ENCODE assay signal across 17 cellular contexts in genomic region chr9:105647595-105648349, GRCh38. TPM values are rescaled to one million over a fixed set of nuclear protein-coding genes. Genes with fewer than 3 reads are reported as not detected.
DNase-seq lines count a peak whose midpoint lies in the region; ATAC-seq and TF ChIP-seq lines count a peak whose summit lies in the region.
"Had no signal": no experiment of that assay in that cellular context is flagged by ENCODE, and none has a peak within 500 bp of the region (broad histone marks: within the 10 kb centered on the region; RNA-seq: fewer than 3 reads in every experiment).

No MANE protein-coding gene starts in this region.

- H3K27ac Mint-ChIP-seq in H9: peak overlapping the region in 1 of 3 experiments; percentile 86; a peak in 2 of 7 replicates
- H3K27ac Mint-ChIP-seq in activated naive CD8-positive, alpha-beta T cell treated with anti-CD3 and anti-CD28 coated beads for 36 hours: no peak overlapping the region
- H3K27ac Mint-ChIP-seq in stimulated activated naive B cell treated with anti-CD40 and anti-IgM and Interleukin-4, amounts not matched to agents 10 μg/mL and 1 μg/mL and 100 μg/mL, for 72 hours: no peak overlapping the region
- H3K27ac Mint-ChIP-seq: activated T-helper 1 cell treated with anti-CD3 and anti-CD28 coated beads, Interleukin-12 subunit alpha, Interleukin-12 subunit beta, Interleukin-2, Interleukin-4 antibody, amounts not matched to agents 30 ng/mL and 10 ng/mL and 1 ng/mL, durations not matched to agents 14 hours and 24 hours and 36 hours; T-helper 2 cell treated with Interferon-gamma antibody and Interleukin-4, amounts not matched to agents 5 μg/mL and 100 μg/mL, for 36 hours had no signal

- H3T11ph ChIP-seq in H9 (ENCODE audit: low read length): no peak overlapping the region

- no peaks in the 10 kb centered on the region for H3K79me1 ChIP-seq in H9 (ENCODE audit: insufficient read depth, low read depth, low read length, poor library complexity, severe bottlenecking)

- no peak overlapping the region for H3K14ac ChIP-seq in H9 (ENCODE audit: insufficient read depth, low read length)

- H4K5ac ChIP-seq in H9 (ENCODE audit: insufficient read length, low read depth, low read length): no peak overlapping the region

- no peak overlapping the region for H3K23ac ChIP-seq in H9 (ENCODE audit: insufficient read length, low read depth, low read length)

- H3K27me3 Mint-ChIP-seq in H9 (ENCODE audit: low read depth): peaks cover 7% of the 10 kb centered on the region
- no peaks in the 10 kb centered on the region for H3K27me3 Mint-ChIP-seq in activated naive CD8-positive, alpha-beta T cell treated with anti-CD3 and anti-CD28 coated beads for 36 hours
- H3K27me3 Mint-ChIP-seq in stimulated activated naive B cell treated with anti-CD40 and anti-IgM and Interleukin-4, amounts not matched to agents 10 μg/mL and 1 μg/mL and 100 μg/mL, for 72 hours: no peaks in the 10 kb centered on the region

- H3K23me2 ChIP-seq in H9 (ENCODE audit: insufficient read length, low read depth, low read length, poor library complexity, severe bottlenecking): no peaks in the 10 kb centered on the region

- H4K8ac ChIP-seq in H9 (replicated peaks; ENCODE audit: insufficient read length, low read depth, low read length): no peak overlapping the region

- peaks cover 2% of the 10 kb centered on the region in 2 experiments; a peak in 4 of 5 replicates for H3K9me3 Mint-ChIP-seq in H9
- no peaks in the 10 kb centered on the region for H3K9me3 Mint-ChIP-seq in activated naive CD8-positive, alpha-beta T cell treated with anti-CD3 and anti-CD28 coated beads for 36 hours
- no peaks in the 10 kb centered on the region for H3K9me3 Mint-ChIP-seq in stimulated activated naive B cell treated with anti-CD40 and anti-IgM and Interleukin-4, amounts not matched to agents 10 μg/mL and 1 μg/mL and 100 μg/mL, for 72 hours
- H3K9me3 Mint-ChIP-seq: activated T-helper 1 cell treated with anti-CD3 and anti-CD28 coated beads, Interleukin-12 subunit alpha, Interleukin-12 subunit beta, Interleukin-2, Interleukin-4 antibody, amounts not matched to agents 30 ng/mL and 10 ng/mL and 1 ng/mL, durations not matched to agents 14 hours and 24 hours and 36 hours; T-helper 2 cell treated with Interferon-gamma antibody and Interleukin-4, amounts not matched to agents 5 μg/mL and 100 μg/mL, for 36 hours had no signal

- H3K4ac ChIP-seq in H9 (ENCODE audit: low read depth, low read length): no peak overlapping the region

- no peak overlapping the region for H3K4me2 ChIP-seq in H9 (ENCODE audit: insufficient read depth, insufficient read length, low read length)

- no peak overlapping the region for H2BK15ac ChIP-seq in H9 (ENCODE audit: low read depth, low read length)

- no peaks in the 10 kb centered on the region for H4K20me1 ChIP-seq in H9 (ENCODE audit: control insufficient read depth, insufficient read depth, insufficient read length)

- no peak overlapping the region for H2AFZ ChIP-seq in H9 (ENCODE audit: low read length)

- TF ChIP-seq CTCF in H9 (conservative IDR thresholded peaks at IDR 0.05): no peak

- no CpG with 5 or more reads among the region's 12 CpGs for WGBS in H9 (ENCODE audit: extremely low coverage, insufficient read length, low lambda C conversion rate)

- no peak overlapping the region for H3K18ac ChIP-seq in H9 (ENCODE audit: insufficient read length, low read depth, low read length)

- no peak overlapping the region for H3K56ac ChIP-seq in H9 (ENCODE audit: insufficient read length, low read depth, low read length)

- no peak for ATAC-seq in HG02981 (IDR thresholded peaks at IDR 0.05; ENCODE audit: unreplicated experiment)
- no peak for ATAC-seq in stimulated activated naive B cell treated with anti-CD40 and anti-IgM and Interleukin-4, amounts not matched to agents 10 μg/mL and 1 μg/mL and 100 μg/mL, for 72 hours (replicated peaks)
- ATAC-seq: upper lobe of right lung had no signal

- peak; percentile 51 for DNase-seq in H9
- peak; percentile 87 for DNase-seq in NCI-H345 (lab: John Stamatoyannopoulos, UW)
- peak in 1 of 61 donors; percentile 5 for DNase-seq in caudate nucleus (lab: John Stamatoyannopoulos, UW)
- peak; percentile 7 for DNase-seq in medulla oblongata (ENCODE audit: extremely low spot score)
- no peak for DNase-seq in activated naive CD8-positive, alpha-beta T cell treated with anti-CD3 and anti-CD28 coated beads for 36 hours
- DNase-seq in GM19238 (ENCODE audit: insufficient read length, low spot score): no peak
- no peak for DNase-seq in stimulated activated naive B cell treated with anti-CD40 and anti-IgM and Interleukin-4, amounts not matched to agents 10 μg/mL and 1 μg/mL and 100 μg/mL, for 72 hours
- DNase-seq: GF-D8; stimulated activated naive CD4-positive, alpha-beta T cell treated with Interleukin-2 at 50 U/mL for 16 hours; upper lobe of right lung had no signal

- no peaks in the 10 kb centered on the region for H3K27me3 ChIP-seq in H9 (ENCODE audit: insufficient read depth, low read length)
- H3K27me3 ChIP-seq: ascending aorta, neutrophil, upper lobe of right lung had no signal

- 0 out of 7 replicates have a peak, but pooled peaks cover 0 to 2% (median 0%) of the 10 kb centered on the region in 3 experiments for H3K36me3 Mint-ChIP-seq in H9 (ENCODE audit: insufficient read depth in 1 of 3, low read depth in 3 of 3)
- H3K36me3 Mint-ChIP-seq in activated naive CD8-positive, alpha-beta T cell treated with anti-CD3 and anti-CD28 coated beads for 36 hours: peaks cover 3% of the 10 kb centered on the region
- H3K36me3 Mint-ChIP-seq in stimulated activated naive B cell treated with anti-CD40 and anti-IgM and Interleukin-4, amounts not matched to agents 10 μg/mL and 1 μg/mL and 100 μg/mL, for 72 hours: peaks cover 2 to 7% of the 10 kb centered on the region in 2 donors

- H3K27ac ChIP-seq in H9 (ENCODE audit: insufficient read length, low read depth, low read length): no peak overlapping the region
- H3K27ac ChIP-seq in caudate nucleus (ENCODE audit: low read depth, low read length): peak overlapping the region; percentile 48
- H3K27ac ChIP-seq: ascending aorta, C4-2B, neutrophil, upper lobe of right lung had no signal

- H2BK120ac ChIP-seq in H9 (ENCODE audit: low read depth, low read length, poor library complexity, severe bottlenecking): no peak overlapping the region

- H3K4me1 ChIP-seq in H9 (ENCODE audit: insufficient read depth, low read length): no peaks in the 10 kb centered on the region
- H3K4me1 ChIP-seq: ascending aorta, upper lobe of right lung had no signal

- H2BK20ac ChIP-seq in H9 (ENCODE audit: low read depth, low read length, poor library complexity, severe bottlenecking): no peak overlapping the region

- no peak overlapping the region; a peak in 1 of 5 replicates for H3K4me3 Mint-ChIP-seq in H9
- H3K4me3 Mint-ChIP-seq in activated naive CD8-positive, alpha-beta T cell treated with anti-CD3 and anti-CD28 coated beads for 36 hours: no peak overlapping the region
- H3K4me3 Mint-ChIP-seq in stimulated activated naive B cell treated with anti-CD40 and anti-IgM and Interleukin-4, amounts not matched to agents 10 μg/mL and 1 μg/mL and 100 μg/mL, for 72 hours: no peak overlapping the region
- H3K4me3 Mint-ChIP-seq: activated T-helper 1 cell treated with anti-CD3 and anti-CD28 coated beads, Interleukin-12 subunit alpha, Interleukin-12 subunit beta, Interleukin-2, Interleukin-4 antibody, amounts not matched to agents 30 ng/mL and 10 ng/mL and 1 ng/mL, durations not matched to agents 14 hours and 24 hours and 36 hours; T-helper 2 cell treated with Interferon-gamma antibody and Interleukin-4, amounts not matched to agents 5 μg/mL and 100 μg/mL, for 36 hours had no signal

- no peaks in the 10 kb centered on the region for H3K79me2 ChIP-seq in H9 (ENCODE audit: insufficient read depth, low read length)

- peaks cover 44 to 54% of the 10 kb centered on the region in 2 experiments for H3K4me1 Mint-ChIP-seq in H9
- H3K4me1 Mint-ChIP-seq in activated naive CD8-positive, alpha-beta T cell treated with anti-CD3 and anti-CD28 coated beads for 36 hours: no peaks in the 10 kb centered on the region
- no peaks in the 10 kb centered on the region for H3K4me1 Mint-ChIP-seq in stimulated activated naive B cell treated with anti-CD40 and anti-IgM and Interleukin-4, amounts not matched to agents 10 μg/mL and 1 μg/mL and 100 μg/mL, for 72 hours

- no peak overlapping the region for H2BK12ac ChIP-seq in H9 (ENCODE audit: insufficient read length, low read depth, low read length)

- no peak overlapping the region for H2BK5ac ChIP-seq in H9 (ENCODE audit: insufficient read length, low read length)

- no peaks in the 10 kb centered on the region for H3K9me3 ChIP-seq in H9 (ENCODE audit: control insufficient read depth, low read depth, low read length)
- H3K9me3 ChIP-seq: ascending aorta, neutrophil, upper lobe of right lung had no signal

- no peak overlapping the region for H3K9ac ChIP-seq in H9 (ENCODE audit: extremely low read depth, insufficient read length, low read length)

- H4K91ac ChIP-seq in H9 (ENCODE audit: insufficient read length, low read depth, low read length): no peak overlapping the region

- no peak overlapping the region for H2AK5ac ChIP-seq in H9 (ENCODE audit: insufficient read length, low read length)

RNA-seq across cellular contexts. Expression of gene TAL2, which starts 14.5 kb away (rescaled TPM):
- total RNA-seq in H9 (2021): 0.50 and 1.1 TPM in 2 replicates
- not detected for total RNA-seq in activated naive CD8-positive, alpha-beta T cell treated with anti-CD3 and anti-CD28 coated beads for 36 hours
- total RNA-seq: ascending aorta, mesenteric fat pad, upper lobe of right lung had no signal

RNA-seq across cellular contexts. Expression of gene TMEM38B, which starts 46.6 kb away (rescaled TPM):
- total RNA-seq in H9 (2021): 14.5 and 17.1 TPM in 2 replicates
- 10 to 100 TPM; 16.8 to 17.8 TPM for total RNA-seq in activated naive CD8-positive, alpha-beta T cell treated with anti-CD3 and anti-CD28 coated beads for 36 hours

Comparison
In these comparisons a context has a peak if more than half of its experiments do, and no peak if none do; other contexts are left out.
1. DNase-seq: peak in H9 (single experiment), NCI-H345 (single experiment) and medulla oblongata (single experiment); none in activated naive CD8-positive, alpha-beta T cell treated with anti-CD3 and anti-CD28 coated beads for 36 hours (single experiment), GM19238 (single experiment) and stimulated activated naive B cell treated with anti-CD40 and anti-IgM and Interleukin-4, amounts not matched to agents 10 μg/mL and 1 μg/mL and 100 μg/mL, for 72 hours (single experiment).